Comparison of ENCODE assay signal across 1 cellular context in genomic region chr11:12418019-12418611, GRCh38.
TF ChIP-seq lines count a peak whose summit lies in the region.

No MANE protein-coding gene starts in this region.

TF ChIP-seq in WTC11, 78 proteins besides CTCF, POLR2A, EP300 and RAD21 (continued from another document):
- TF ChIP-seq ARID4B (CRISPR knock-in tag; IDR thresholded peaks at IDR 0.05; ENCODE audit: borderline replicate concordance) (no peak), IRF2 (CRISPR knock-in tag; IDR thresholded peaks at IDR 0.05; ENCODE audit: borderline replicate concordance, low read depth) (no peak), SOX15 (CRISPR knock-in tag; IDR thresholded peaks at IDR 0.05) (no peak), NFYB (CRISPR knock-in tag; conservative IDR thresholded peaks at IDR 0.05; ENCODE audit: low read depth) (no peak), CDX4 (CRISPR knock-in tag; IDR thresholded peaks at IDR 0.05; ENCODE audit: borderline replicate concordance) (no peak), AR (CRISPR knock-in tag; IDR thresholded peaks at IDR 0.05) (no peak), ZNF138 (CRISPR knock-in tag; conservative IDR thresholded peaks at IDR 0.05) (no peak), STAT6 (CRISPR knock-in tag; conservative IDR thresholded peaks at IDR 0.05; ENCODE audit: low read depth) (no peak), ZNF219 (CRISPR knock-in tag; IDR thresholded peaks at IDR 0.05; ENCODE audit: borderline replicate concordance) (no peak), USF2 (CRISPR knock-in tag; IDR thresholded peaks at IDR 0.05) (no peak), JAZF1 (CRISPR knock-in tag; IDR thresholded peaks at IDR 0.05) (no peak)
